Comparison of ENCODE assay signal across 10 cellular contexts in genomic region chr11:58927393-58928081, GRCh38. TPM values are rescaled to one million over a fixed set of nuclear protein-coding genes. Genes with fewer than 3 reads are reported as not detected.
DNase-seq lines count a peak whose midpoint lies in the region; ATAC-seq, FAIRE-seq and TF ChIP-seq lines count a peak whose summit lies in the region.
"Had no signal": no experiment of that assay in that cellular context is flagged by ENCODE, and none has a peak within 500 bp of the region (broad histone marks: within the 10 kb centered on the region; RNA-seq: fewer than 3 reads in every experiment).

No MANE protein-coding gene starts in this region.

- no peak overlapping the region for H3K27ac ChIP-seq in OCI-LY7 (ENCODE audit: low read depth, low read length, poor library complexity, severe bottlenecking)

- no peaks in the 10 kb centered on the region for H3K36me3 Mint-ChIP-seq in stimulated activated memory B cell treated with anti-CD40 and anti-IgM and Interleukin-4, amounts not matched to agents 10 μg/mL and 1 μg/mL and 100 μg/mL, for 72 hours

- H3K9me2 ChIP-seq in OCI-LY7 (ENCODE audit: insufficient read depth, low read length), result no peaks in the 10 kb centered on the region

- intact Hi-C loops in OCI-LY7 (cut with micrococcal nuclease; ENCODE audit: unreplicated experiment), result loop anchor here (10.0 kb wide), 3 partner anchors 127 to 273 kb away; no protein-coding TSS in a partner anchor

- H2AFZ ChIP-seq in OCI-LY7 (ENCODE audit: low read length), result no peak overlapping the region

- no peaks in the 10 kb centered on the region for H4K20me1 ChIP-seq in OCI-LY7 (ENCODE audit: insufficient read depth, low read length)

- peaks cover 24% of the 10 kb centered on the region for H3K4me1 Mint-ChIP-seq in stimulated activated memory B cell treated with anti-CD40 and anti-IgM and Interleukin-4, amounts not matched to agents 10 μg/mL and 1 μg/mL and 100 μg/mL, for 72 hours

- peak; percentile 3 for DNase-seq in activated CD8-positive, alpha-beta memory T cell treated with anti-CD3 and anti-CD28 coated beads, Interleukin-2, amount 50 U/mL, for 24 hours (ENCODE audit: extremely low read depth)
- no peak for DNase-seq in activated CD8-positive, alpha-beta memory T cell treated with anti-CD3 and anti-CD28 coated beads for 24 hours
- DNase-seq in OCI-LY7 (ENCODE audit: low spot score) (peak; percentile 29), iPS DF 4.7 (ENCODE audit: extremely low read depth, low spot score) (peak; percentile 95), H54 (ENCODE audit: insufficient read length, low spot score) (no peak), GM10266 (ENCODE audit: extremely low spot score) (no peak)

- H3K27me3 Mint-ChIP-seq in stimulated activated memory B cell treated with anti-CD40 and anti-IgM and Interleukin-4, amounts not matched to agents 10 μg/mL and 1 μg/mL and 100 μg/mL, for 72 hours, result peaks cover 30% of the 10 kb centered on the region

- H3K36me3 ChIP-seq in OCI-LY7 (ENCODE audit: insufficient read depth, low read length), result no peaks in the 10 kb centered on the region

- H3K4me1 ChIP-seq in OCI-LY7 (ENCODE audit: insufficient read depth, low read length, poor library complexity, severe bottlenecking), result no peaks in the 10 kb centered on the region

- no peak for ATAC-seq in stimulated activated memory B cell treated with anti-CD40 and anti-IgM and Interleukin-4, amounts not matched to agents 10 μg/mL and 1 μg/mL and 100 μg/mL, for 72 hours
- no peak for ATAC-seq in HG02981 (IDR thresholded peaks at IDR 0.05; ENCODE audit: unreplicated experiment)

- no peak for FAIRE-seq in H54 (lab: Jason Lieb, UNC)
- FAIRE-seq: G401.6 had no signal

- no peak overlapping the region for H3K4me3 ChIP-seq in OCI-LY7 (ENCODE audit: low read depth, low read length, poor library complexity, severe bottlenecking)

- no peaks in the 10 kb centered on the region for H3K9me3 ChIP-seq in OCI-LY7 (ENCODE audit: low read length)

- BruUV-seq in OCI-LY7 (replicated peaks; lab: Mats Ljungman, UMichigan), result no TSS peak

- no peak overlapping the region for H3K27ac Mint-ChIP-seq in stimulated activated memory B cell treated with anti-CD40 and anti-IgM and Interleukin-4, amounts not matched to agents 10 μg/mL and 1 μg/mL and 100 μg/mL, for 72 hours
- H3K27ac Mint-ChIP-seq: T-helper 1 cell treated with Interleukin-12 subunit alpha and Interleukin-12 subunit beta and Interleukin-4 antibody, amounts not matched to agents 30 μg/mL and 1 μg/mL, for 36 hours had no signal

- no peaks in the 10 kb centered on the region for H3K79me2 ChIP-seq in OCI-LY7 (ENCODE audit: insufficient read depth, low read depth, low read length)

- POLR2A ChIA-PET in OCI-LY7 (lab: Charles Lee), result interaction anchor here (0.5 kb wide), 1 partner anchor 32 kb away, joined by 3 read pairs; no protein-coding TSS in a partner anchor

- TF ChIP-seq POLR2A in H54 (IDR thresholded peaks at IDR 0.05; ENCODE audit: low read depth, low read length), result no peak

- no peaks in the 10 kb centered on the region for H3K9me3 Mint-ChIP-seq in stimulated activated memory B cell treated with anti-CD40 and anti-IgM and Interleukin-4, amounts not matched to agents 10 μg/mL and 1 μg/mL and 100 μg/mL, for 72 hours
- H3K9me3 Mint-ChIP-seq: T-helper 1 cell treated with Interleukin-12 subunit alpha and Interleukin-12 subunit beta and Interleukin-4 antibody, amounts not matched to agents 30 μg/mL and 1 μg/mL, for 36 hours had no signal

- H3K4me3 Mint-ChIP-seq in stimulated activated memory B cell treated with anti-CD40 and anti-IgM and Interleukin-4, amounts not matched to agents 10 μg/mL and 1 μg/mL and 100 μg/mL, for 72 hours, result peak overlapping the region; percentile 45
- H3K4me3 Mint-ChIP-seq: T-helper 1 cell treated with Interleukin-12 subunit alpha and Interleukin-12 subunit beta and Interleukin-4 antibody, amounts not matched to agents 30 μg/mL and 1 μg/mL, for 36 hours had no signal

- TF ChIP-seq CTCF in OCI-LY7 (conservative IDR thresholded peaks at IDR 0.05; ENCODE audit: low read length) (no peak), GM10266 (IDR thresholded peaks at IDR 0.05; ENCODE audit: control insufficient read depth, insufficient read depth, low read depth, missing control alignments) (no peak)

- CTCF ChIA-PET in OCI-LY7 (lab: Charles Lee; ENCODE audit: unreplicated experiment), result interaction anchor here (1.1 kb wide), 1 partner anchor 131 kb away, joined by 3 read pairs; no protein-coding TSS in a partner anchor

- H3K4me2 ChIP-seq in OCI-LY7 (ENCODE audit: low read length), result no peak overlapping the region

RNA-seq across cellular contexts. Expression of gene GLYATL1, which starts 11.8 kb away (rescaled TPM):
- total RNA-seq in OCI-LY7 (2014; rRNA removed; shearing (Covaris generic)), result not detected in 2 replicates
- not detected in 2 replicates for total RNA-seq in OCI-LY7 (2022)

Comparison
In these comparisons a context has a peak if more than half of its experiments do, and no peak if none do; other contexts are left out.
1. DNase-seq: peak in activated CD8-positive, alpha-beta memory T cell treated with anti-CD3 and anti-CD28 coated beads, Interleukin-2, amount 50 U/mL, for 24 hours (single experiment), OCI-LY7 (single experiment) and iPS DF 4.7 (single experiment); none in activated CD8-positive, alpha-beta memory T cell treated with anti-CD3 and anti-CD28 coated beads for 24 hours (single experiment), H54 (single experiment) and GM10266 (single experiment).